In genomic region chr5:23530571-23530970, GRCh38 we compare ENCODE assay signal across 44 cellular contexts. TPM values are rescaled to one million over a fixed set of nuclear protein-coding genes. Genes with fewer than 3 reads are reported as not detected.
"Had no signal": no experiment of that assay in that cellular context is flagged by ENCODE, and none has a peak within 500 bp of the region (broad histone marks: within the 10 kb centered on the region; RNA-seq: fewer than 3 reads in every experiment).

No MANE protein-coding gene starts in this region.

- H3K4me3 ChIP-seq: adrenal gland, ascending aorta, body of pancreas, breast epithelium, cardiac muscle cell had no signal

- H3K9me3 Mint-ChIP-seq: activated naive CD8-positive, alpha-beta T cell treated with anti-CD3 and anti-CD28 coated beads, Interleukin-2, amount 50 U/mL, for 24 hours had no signal

- H3K36me3 ChIP-seq: adrenal gland, ascending aorta, brain microvascular endothelial cell, breast epithelium, cardiac muscle cell had no signal

- H3K9me3 ChIP-seq: adrenal gland, ascending aorta, body of pancreas, breast epithelium had no signal

- H3K27me3 Mint-ChIP-seq: activated naive CD4-positive, alpha-beta T cell treated with anti-CD3 and anti-CD28 coated beads, Interleukin-2, amount 10 ng/mL, durations not matched to agents 7 days and 5 days; activated naive CD4-positive, alpha-beta T cell treated with anti-CD3 and anti-CD28 coated beads, Interleukin-2, amount 50 U/mL, for 24 hours; activated naive CD8-positive, alpha-beta T cell; activated naive CD8-positive, alpha-beta T cell treated with anti-CD3 and anti-CD28 coated beads for 36 hours; activated naive CD8-positive, alpha-beta T cell treated with anti-CD3 and anti-CD28 coated beads, Interleukin-2, amount 10 ng/mL, durations not matched to agents 7 days and 5 days; activated naive CD8-positive, alpha-beta T cell treated with anti-CD3 and anti-CD28 coated beads, Interleukin-2, amount 50 U/mL, for 24 hours; activated T-cell treated with anti-CD3 and anti-CD28 coated beads, Interleukin-2, amount 50 U/mL, for 24 hours; activated T-helper 17 cell treated with anti-CD3 and anti-CD28 coated beads, Interleukin-2, amount 50 U/mL, for 72 hours; central memory CD8-positive, alpha-beta T cell had no signal

- H3K4me3 Mint-ChIP-seq: activated naive CD4-positive, alpha-beta T cell treated with anti-CD3 and anti-CD28 coated beads for 36 hours; activated naive CD4-positive, alpha-beta T cell treated with anti-CD3 and anti-CD28 coated beads, Interleukin-2, amount 10 ng/mL, durations not matched to agents 7 days and 5 days; activated naive CD4-positive, alpha-beta T cell treated with anti-CD3 and anti-CD28 coated beads, Interleukin-2, amount 50 U/mL, for 24 hours; activated naive CD8-positive, alpha-beta T cell; activated naive CD8-positive, alpha-beta T cell treated with anti-CD3 and anti-CD28 coated beads for 36 hours; activated naive CD8-positive, alpha-beta T cell treated with anti-CD3 and anti-CD28 coated beads, Interleukin-2, amount 10 ng/mL, durations not matched to agents 7 days and 5 days; activated naive CD8-positive, alpha-beta T cell treated with anti-CD3 and anti-CD28 coated beads, Interleukin-2, amount 50 U/mL, for 24 hours; activated T-cell treated with anti-CD3 and anti-CD28 coated beads, Interleukin-2, amount 50 U/mL, for 24 hours; activated T-cell treated with anti-CD3 and anti-CD28 coated beads, Interleukin-2, amount 50 U/mL, for 4 hours; activated T-cell treated with anti-CD3 and anti-CD28 coated beads, Interleukin-2, amount 50 U/mL, for 72 hours; activated T-helper 1 cell treated with anti-CD3 and anti-CD28 coated beads, Interleukin-12 subunit alpha, Interleukin-12 subunit beta, Interleukin-2, Interleukin-4 antibody, amounts not matched to agents 30 ng/mL and 10 ng/mL and 1 ng/mL, durations not matched to agents 14 hours and 24 hours and 36 hours; activated T-helper 17 cell treated with anti-CD3 and anti-CD28 coated beads, Interleukin-2, amount 50 U/mL, for 72 hours; brain; central memory CD8-positive, alpha-beta T cell had no signal

- H3K27me3 ChIP-seq: adrenal gland, ascending aorta, body of pancreas, brain microvascular endothelial cell, breast epithelium, cardiac muscle cell had no signal

- H3K27ac ChIP-seq: adrenal gland, ascending aorta, body of pancreas, brain microvascular endothelial cell, breast epithelium, cardiac muscle cell had no signal

- H3K36me3 Mint-ChIP-seq: activated naive CD4-positive, alpha-beta T cell treated with anti-CD3 and anti-CD28 coated beads, Interleukin-2, amount 10 ng/mL, durations not matched to agents 7 days and 5 days; activated naive CD4-positive, alpha-beta T cell treated with anti-CD3 and anti-CD28 coated beads, Interleukin-2, amount 50 U/mL, for 24 hours; activated naive CD8-positive, alpha-beta T cell; activated naive CD8-positive, alpha-beta T cell treated with anti-CD3 and anti-CD28 coated beads for 36 hours; activated naive CD8-positive, alpha-beta T cell treated with anti-CD3 and anti-CD28 coated beads, Interleukin-2, amount 10 ng/mL, durations not matched to agents 7 days and 5 days; brain had no signal

- H3K4me1 Mint-ChIP-seq: activated naive CD4-positive, alpha-beta T cell treated with anti-CD3 and anti-CD28 coated beads, Interleukin-2, amount 10 ng/mL, durations not matched to agents 7 days and 5 days; activated naive CD4-positive, alpha-beta T cell treated with anti-CD3 and anti-CD28 coated beads, Interleukin-2, amount 50 U/mL, for 24 hours; activated naive CD8-positive, alpha-beta T cell treated with anti-CD3 and anti-CD28 coated beads for 36 hours; activated naive CD8-positive, alpha-beta T cell treated with anti-CD3 and anti-CD28 coated beads, Interleukin-2, amount 10 ng/mL, durations not matched to agents 7 days and 5 days; activated naive CD8-positive, alpha-beta T cell treated with anti-CD3 and anti-CD28 coated beads, Interleukin-2, amount 50 U/mL, for 24 hours; activated T-helper 17 cell treated with anti-CD3 and anti-CD28 coated beads, Interleukin-2, amount 50 U/mL, for 72 hours; brain; central memory CD8-positive, alpha-beta T cell had no signal

- FAIRE-seq: astrocyte, bronchial epithelial cell had no signal

- H3K27ac Mint-ChIP-seq: activated naive CD4-positive, alpha-beta T cell treated with anti-CD3 and anti-CD28 coated beads for 36 hours; activated naive CD4-positive, alpha-beta T cell treated with anti-CD3 and anti-CD28 coated beads, Interleukin-2, amount 10 ng/mL, durations not matched to agents 7 days and 5 days; activated naive CD4-positive, alpha-beta T cell treated with anti-CD3 and anti-CD28 coated beads, Interleukin-2, amount 50 U/mL, for 24 hours; activated naive CD4-positive, alpha-beta T cell treated with anti-CD3 and anti-CD28 coated beads, Interleukin-2, amount 50 U/mL, for 72 hours; activated naive CD8-positive, alpha-beta T cell; activated naive CD8-positive, alpha-beta T cell treated with anti-CD3 and anti-CD28 coated beads for 36 hours; activated naive CD8-positive, alpha-beta T cell treated with anti-CD3 and anti-CD28 coated beads, Interleukin-2, amount 10 ng/mL, durations not matched to agents 7 days and 5 days; activated naive CD8-positive, alpha-beta T cell treated with anti-CD3 and anti-CD28 coated beads, Interleukin-2, amount 50 U/mL, for 24 hours; activated T-cell treated with anti-CD3 and anti-CD28 coated beads, Interleukin-2, amount 50 U/mL, for 24 hours; activated T-cell treated with anti-CD3 and anti-CD28 coated beads, Interleukin-2, amount 50 U/mL, for 72 hours; activated T-helper 1 cell treated with anti-CD3 and anti-CD28 coated beads, Interleukin-12 subunit alpha, Interleukin-12 subunit beta, Interleukin-2, Interleukin-4 antibody, amounts not matched to agents 30 ng/mL and 10 ng/mL and 1 ng/mL, durations not matched to agents 14 hours and 24 hours and 36 hours; activated T-helper 17 cell treated with anti-CD3 and anti-CD28 coated beads, Interleukin-2, amount 50 U/mL, for 72 hours; activated T-helper 2 cell treated with anti-CD3 and anti-CD28 coated beads, Interferon-gamma antibody, Interleukin-2, Interleukin-4, amounts not matched to agents 10 μg/mL and 5 μg/mL and 100 μg/mL, durations not matched to agents 14 hours and 24 hours and 36 hours; brain had no signal

- H3K4me1 ChIP-seq: adrenal gland, ascending aorta, body of pancreas, breast epithelium had no signal

- DNase-seq: activated effector memory CD4-positive, alpha-beta T cell treated with anti-CD3 and anti-CD28 coated beads, Interleukin-2, amount 50 U/mL, for 16 hours; activated effector memory CD4-positive, alpha-beta T cell treated with Interleukin-2 at 50 U/mL for 16 hours; activated gamma-delta T cell; activated gamma-delta T cell treated with Interleukin-2 at 50 U/mL for 16 hours; activated naive CD4-positive, alpha-beta T cell; activated naive CD4-positive, alpha-beta T cell treated with anti-CD3 and anti-CD28 coated beads for 36 hours; activated naive CD4-positive, alpha-beta T cell treated with anti-CD3 and anti-CD28 coated beads, Interleukin-2, amount 10 ng/mL, durations not matched to agents 7 days and 5 days; activated naive CD4-positive, alpha-beta T cell treated with anti-CD3 and anti-CD28 coated beads, Interleukin-2, amount 50 U/mL, for 16 hours; activated naive CD4-positive, alpha-beta T cell treated with Interleukin-2 at 50 U/mL for 16 hours; activated naive CD8-positive, alpha-beta T cell treated with anti-CD3 and anti-CD28 coated beads for 36 hours; activated naive CD8-positive, alpha-beta T cell treated with anti-CD3 and anti-CD28 coated beads, Interleukin-2, amount 10 ng/mL, durations not matched to agents 7 days and 5 days; activated naive CD8-positive, alpha-beta T cell treated with anti-CD3 and anti-CD28 coated beads, Interleukin-2, amount 50 U/mL, for 24 hours; activated T-cell treated with anti-CD3 and anti-CD28 coated beads, Interleukin-2, amount 50 U/mL, for 1 hour; activated T-cell treated with anti-CD3 and anti-CD28 coated beads, Interleukin-2, amount 50 U/mL, for 24 hours; activated T-cell treated with anti-CD3 and anti-CD28 coated beads, Interleukin-2, amount 50 U/mL, for 4 hours; activated T-cell treated with anti-CD3 and anti-CD28 coated beads, Interleukin-2, amount 50 U/mL, for 48 hours; activated T-cell treated with anti-CD3 and anti-CD28 coated beads, Interleukin-2, amount 50 U/mL, for 72 hours; adrenal gland; amniotic stem cell; amygdala; anterior cingulate cortex; aorta; body of pancreas; brain microvascular endothelial cell; caudate nucleus; central memory CD4-positive, alpha-beta T cell; cerebellar nuclear complex had no signal

- ATAC-seq: activated naive CD4-positive, alpha-beta T cell treated with anti-CD3 and anti-CD28 coated beads, Interleukin-2, amount 50 U/mL, for 72 hours; activated naive CD8-positive, alpha-beta T cell treated with anti-CD3 and anti-CD28 coated beads, Interleukin-2, amount 50 U/mL, for 24 hours; activated T-cell treated with anti-CD3 and anti-CD28 coated beads, Interleukin-2, amount 50 U/mL, for 4 hours; activated T-cell treated with anti-CD3 and anti-CD28 coated beads, Interleukin-2, amount 50 U/mL, for 72 hours; activated T-helper 17 cell treated with anti-CD3 and anti-CD28 coated beads, Interleukin-2, amount 50 U/mL, for 72 hours; body of pancreas had no signal

RNA-seq across cellular contexts. Expression of gene PRDM9, which starts 23.2 kb away (rescaled TPM):
- total RNA-seq: activated naive CD4-positive, alpha-beta T cell treated with anti-CD3 and anti-CD28 coated beads for 36 hours; activated naive CD4-positive, alpha-beta T cell treated with anti-CD3 and anti-CD28 coated beads, Interleukin-2, amount 50 U/mL, for 72 hours; activated naive CD8-positive, alpha-beta T cell treated with anti-CD3 and anti-CD28 coated beads for 36 hours; activated naive CD8-positive, alpha-beta T cell treated with anti-CD3 and anti-CD28 coated beads, Interleukin-2, amount 10 ng/mL, durations not matched to agents 7 days and 5 days; activated T-cell treated with anti-CD3 and anti-CD28 coated beads, Interleukin-2, amount 50 U/mL, for 4 hours; activated T-cell treated with anti-CD3 and anti-CD28 coated beads, Interleukin-2, amount 50 U/mL, for 72 hours; activated T-helper 1 cell treated with anti-CD3 and anti-CD28 coated beads, Interleukin-12 subunit alpha, Interleukin-12 subunit beta, Interleukin-2, Interleukin-4 antibody, amounts not matched to agents 30 ng/mL and 10 ng/mL and 1 ng/mL, durations not matched to agents 14 hours and 24 hours and 36 hours; activated T-helper 17 cell treated with anti-CD3 and anti-CD28 coated beads, Interleukin-2, amount 50 U/mL, for 72 hours; activated T-helper 2 cell treated with anti-CD3 and anti-CD28 coated beads, Interferon-gamma antibody, Interleukin-2, Interleukin-4, amounts not matched to agents 10 μg/mL and 5 μg/mL and 100 μg/mL, durations not matched to agents 14 hours and 24 hours and 36 hours; adrenal gland; aorta; ascending aorta; astrocyte; body of pancreas; breast epithelium; cardiac muscle cell; cardiac septum; cerebellum; chondrocyte had no signal
- polyA plus RNA-seq: adipose tissue, adrenal gland, cardiac muscle cell had no signal
